ENCODE assay signal across 1 cellular context in genomic region chr4:77014256-77014655, GRCh38.
TF ChIP-seq lines count a peak whose summit lies in the region.

No MANE protein-coding gene starts in this region.

TF ChIP-seq in GM23338, 12 proteins besides CTCF, POLR2A, EP300 and RAD21:
- TF ChIP-seq REST (IDR thresholded peaks at IDR 0.05; ENCODE audit: unreplicated experiment) = no peak
- TF ChIP-seq CREB1 (CRISPR knock-in tag; IDR thresholded peaks at IDR 0.05; ENCODE audit: low read depth) = no peak
- no peak for TF ChIP-seq ETS1 (IDR thresholded peaks at IDR 0.05)
- no peak for TF ChIP-seq ZNF462 (CRISPR knock-in tag; IDR thresholded peaks at IDR 0.05)
- no peak for TF ChIP-seq EZH2 (IDR thresholded peaks at IDR 0.05; ENCODE audit: low read depth, unreplicated experiment)
- TF ChIP-seq STAT1 (IDR thresholded peaks at IDR 0.05; ENCODE audit: unreplicated experiment) = no peak
- TF ChIP-seq ZNF331 (CRISPR knock-in tag; IDR thresholded peaks at IDR 0.05; ENCODE audit: low read depth) = no peak
- no peak for TF ChIP-seq ZNF114 (CRISPR knock-in tag; IDR thresholded peaks at IDR 0.05)
- TF ChIP-seq POLR2AphosphoS5 (IDR thresholded peaks at IDR 0.05; ENCODE audit: low read depth) = no peak
- no peak for TF ChIP-seq JUNB (IDR thresholded peaks at IDR 0.05; ENCODE audit: unreplicated experiment)
- TF ChIP-seq EZH2phosphoT487 (IDR thresholded peaks at IDR 0.05; ENCODE audit: unreplicated experiment) = no peak
TF ChIP-seq in GM23338: peak in this region for 0.
